ENCODE assay signal across 8 cellular contexts in genomic region chr2:38778686-38779082, GRCh38. TPM values are rescaled to one million over a fixed set of nuclear protein-coding genes. Genes with fewer than 3 reads are reported as not detected.
DNase-seq lines count a peak whose midpoint lies in the region; ATAC-seq and TF ChIP-seq lines count a peak whose summit lies in the region.

No MANE protein-coding gene starts in this region.

- H3K9me3 ChIP-seq in cardiac muscle cell (ENCODE audit: low read depth) (no peaks in the 10 kb centered on the region), ascending aorta (no peaks in the 10 kb centered on the region)

- H3K36me3 ChIP-seq in cardiac muscle cell (no peaks in the 10 kb centered on the region), ascending aorta (peaks cover 4 to 10% of the 10 kb centered on the region in 2 donors), urinary bladder (ENCODE audit: insufficient read depth) (peaks cover 3% of the 10 kb centered on the region)

- intact Hi-C loops in left cardiac atrium (cut with DNase I) = no loop called here
- intact Hi-C loops in ascending aorta (cut with DNase I) = loop anchor here (2.0 to 5.0 kb wide), 2 partner anchors 28 to 99 kb away; partner anchors contain the start of genes DHX57, MORN2 and SRSF7

- 6% methylated on average over 8 of the region's 8 CpGs for WGBS in urinary bladder

- H3K4me3 Mint-ChIP-seq in memory B cell = peak overlapping the region; percentile 100

- DNase-seq in cardiac muscle cell (ENCODE audit: low read depth in 1 of 2, low spot score in 1 of 2) (no peak), left cardiac atrium (no peak), ascending aorta (ENCODE audit: low spot score in 2 of 2) (no peak), memory B cell (ENCODE audit: low spot score in 2 of 2) (no peak), epidermal melanocyte (ENCODE audit: insufficient read length, low spot score) (no peak), COR-L47 (lab: John Stamatoyannopoulos, UW) (no peak), HuH-7 (ENCODE audit: low spot score) (no peak)

- H3K27ac Mint-ChIP-seq in memory B cell = peak overlapping the region; percentile 94

- H3K27ac ChIP-seq in cardiac muscle cell (peak overlapping the region; percentile 35), ascending aorta (no peak overlapping the region), urinary bladder (ENCODE audit: low read depth) (no peak overlapping the region)

- TF ChIP-seq CTCF in cardiac muscle cell (IDR thresholded peaks at IDR 0.05; ENCODE audit: low read depth, low read length) (no peak), ascending aorta (IDR thresholded peaks at IDR 0.05) (no peak)

- ATAC-seq in left cardiac atrium = no peak
- ATAC-seq in memory B cell (ENCODE audit: low read depth) = no peak

- peaks cover 3% of the 10 kb centered on the region for H3K27me3 ChIP-seq in cardiac muscle cell
- no peaks in the 10 kb centered on the region for H3K27me3 ChIP-seq in ascending aorta

- H3K27me3 Mint-ChIP-seq in memory B cell = peaks cover 5% of the 10 kb centered on the region

- no peaks in the 10 kb centered on the region for H3K9me3 Mint-ChIP-seq in memory B cell

- peak overlapping the region; percentile 79 for H3K4me3 ChIP-seq in cardiac muscle cell
- H3K4me3 ChIP-seq in ascending aorta = peak overlapping the region; percentile 62 to 78
- peak overlapping the region; percentile 71 for H3K4me3 ChIP-seq in urinary bladder (ENCODE audit: low read depth, low read length)

- H3K4me1 ChIP-seq in cardiac muscle cell (ENCODE audit: low read depth) (peaks cover 3% of the 10 kb centered on the region), ascending aorta (peaks cover 0 to 4% of the 10 kb centered on the region in 2 donors), urinary bladder (ENCODE audit: insufficient read depth) (no peaks in the 10 kb centered on the region)

- peaks cover 9% of the 10 kb centered on the region for H3K36me3 Mint-ChIP-seq in memory B cell

- peaks cover 9% of the 10 kb centered on the region for H3K4me1 Mint-ChIP-seq in memory B cell

RNA-seq across cellular contexts. Expression of gene GEMIN6, which starts 0.7 kb away (rescaled TPM):
- total RNA-seq in cardiac muscle cell (8.8 and 10.5 TPM in 2 replicates), left cardiac atrium (1 to 10 TPM; 7.3 to 8.4 TPM), ascending aorta (0.85 TPM), urinary bladder (12.2 TPM)
- polyA plus RNA-seq in cardiac muscle cell (18.0 and 18.5 TPM in 2 replicates), urinary bladder (7.7 TPM)

RNA-seq across cellular contexts. Expression of gene SRSF7, which starts 27.5 kb away (rescaled TPM):
- total RNA-seq in cardiac muscle cell (79.6 and 118 TPM in 2 replicates), left cardiac atrium (10 to 100 TPM; 57.6 to 85.8 TPM), ascending aorta (54.1 TPM), urinary bladder (115 TPM)
- polyA plus RNA-seq in cardiac muscle cell (136 and 179 TPM in 2 replicates), urinary bladder (132 TPM)
